8 cellular contexts compared by ENCODE assay signal in the genomic region with DNA sequence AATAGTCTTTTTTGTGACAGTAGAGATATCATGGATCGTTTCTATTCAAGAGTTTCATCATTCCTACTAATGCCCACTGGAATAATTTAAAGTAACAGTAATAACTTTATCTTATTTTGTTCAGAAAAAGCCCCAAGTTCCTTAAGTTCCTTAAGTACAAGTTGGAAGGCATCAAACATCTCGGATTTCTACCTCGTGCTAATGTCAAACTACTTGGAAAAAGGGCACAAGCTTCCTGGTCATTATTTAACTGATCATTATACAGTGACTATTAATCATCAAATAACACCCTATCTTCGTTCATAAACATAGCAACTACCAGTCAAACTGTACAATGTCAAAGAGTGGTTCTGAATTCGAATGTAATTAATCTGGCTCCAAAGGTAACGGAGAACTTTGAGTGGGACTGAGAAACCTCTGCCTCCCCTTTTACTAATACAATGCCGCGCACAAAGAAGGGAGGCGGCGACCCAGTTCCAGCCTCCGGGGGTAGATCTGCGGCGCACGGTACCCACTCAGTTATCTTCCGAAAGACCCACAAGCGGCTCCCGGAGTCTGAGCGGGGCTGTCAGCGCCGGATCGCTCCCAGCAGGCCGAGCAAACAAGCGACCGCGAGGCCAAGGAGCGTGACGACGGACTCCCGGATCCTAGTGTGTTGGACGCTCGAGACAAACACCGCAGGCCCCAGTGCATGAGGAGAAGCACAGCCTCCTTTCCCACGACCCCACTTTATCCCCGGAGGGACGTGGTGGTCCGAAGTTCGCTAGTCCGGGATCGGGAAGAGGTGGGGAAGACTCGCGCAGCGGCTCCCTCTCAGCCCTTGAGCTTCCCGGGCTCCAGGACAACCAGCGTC. TPM values are rescaled to one million over a fixed set of nuclear protein-coding genes. Genes with fewer than 3 reads are reported as not detected.
DNase-seq lines count a peak whose midpoint lies in the region; ATAC-seq and TF ChIP-seq lines count a peak whose summit lies in the region.

No MANE protein-coding gene starts in this region.

- H3K36me3 Mint-ChIP-seq in activated T-cell treated with anti-CD3 and anti-CD28 coated beads, Interleukin-2, amount 50 U/mL, for 72 hours (ENCODE audit: insufficient read depth in 2 of 2): peaks cover 0 to 3% of the 10 kb centered on the region in 2 donors

- peaks cover 14% of the 10 kb centered on the region for H3K4me1 ChIP-seq in stomach smooth muscle (ENCODE audit: control insufficient read depth, insufficient read depth, low read length)

- H3K4me3 ChIP-seq in neural cell (ENCODE audit: low read length) (peak overlapping the region; percentile 75), stomach smooth muscle (ENCODE audit: low read length in 2 of 2) (peak overlapping the region; percentile 80 to 90)

- TF ChIP-seq RAD21 in neural cell (conservative IDR thresholded peaks at IDR 0.05): no peak

- TF ChIP-seq EP300 in neural cell (conservative IDR thresholded peaks at IDR 0.05; ENCODE audit: poor library complexity, severe bottlenecking): no peak

- TF ChIP-seq CTCF in neural cell (IDR thresholded peaks at IDR 0.05; ENCODE audit: poor library complexity, severe bottlenecking): no peak

- H3K79me2 ChIP-seq in neural cell (replicated peaks; ENCODE audit: insufficient read depth, low read length): peaks cover 39% of the 10 kb centered on the region

- H3K9me3 ChIP-seq in neural cell (ENCODE audit: low read length) (no peaks in the 10 kb centered on the region), stomach smooth muscle (ENCODE audit: control insufficient read depth in 2 of 2, low read length in 2 of 2) (no peaks in the 10 kb centered on the region)

- H3K9ac ChIP-seq in neural cell (ENCODE audit: low read length) (peak overlapping the region; percentile 67), stomach smooth muscle (ENCODE audit: low read length in 2 of 2) (peak overlapping the region; percentile 61 to 93)

- H3K4me3 Mint-ChIP-seq in activated T-cell treated with anti-CD3 and anti-CD28 coated beads, Interleukin-2, amount 50 U/mL, for 72 hours: peak overlapping the region; percentile 93 to 97

- no peaks in the 10 kb centered on the region for H3K27me3 Mint-ChIP-seq in activated T-cell treated with anti-CD3 and anti-CD28 coated beads, Interleukin-2, amount 50 U/mL, for 72 hours (ENCODE audit: low read depth)

- H3K4me2 ChIP-seq in neural cell (ENCODE audit: low read length): peak overlapping the region; percentile 85

- DNase-seq in activated T-cell treated with anti-CD3 and anti-CD28 coated beads for 1 hour (ENCODE audit: low read depth) (peak; percentile 23), NCI-H748 treated with DMSO at 0.1 percent for 48 hours (lab: John Stamatoyannopoulos, UW) (peak; percentile 40), fibroblast of peridontal ligament (ENCODE audit: extremely low read depth) (peak; percentile 34)
- DNase-seq in activated T-cell treated with anti-CD3 and anti-CD28 coated beads, Interleukin-2, amount 50 U/mL, for 1 hour: no peak
- DNase-seq in activated T-cell treated with anti-CD3 and anti-CD28 coated beads, Interleukin-2, amount 50 U/mL, for 72 hours: peak; percentile 47 to 48

- H3K36me3 ChIP-seq in neural cell (ENCODE audit: insufficient read depth, low read length): no peaks in the 10 kb centered on the region
- no peaks in the 10 kb centered on the region for H3K36me3 ChIP-seq in stomach smooth muscle (ENCODE audit: control insufficient read depth in 2 of 2, insufficient read depth in 2 of 2, low read length in 2 of 2)

- peaks cover 0 to 2% of the 10 kb centered on the region in 2 donors for H3K9me3 Mint-ChIP-seq in activated T-cell treated with anti-CD3 and anti-CD28 coated beads, Interleukin-2, amount 50 U/mL, for 72 hours

- H3K27me3 ChIP-seq in neural cell (ENCODE audit: insufficient read depth, low read depth, low read length): no peaks in the 10 kb centered on the region
- no peaks in the 10 kb centered on the region for H3K27me3 ChIP-seq in stomach smooth muscle (ENCODE audit: control insufficient read depth in 1 of 2, insufficient read depth in 2 of 2, low read length in 2 of 2)

- H3K4me1 Mint-ChIP-seq in activated T-cell treated with anti-CD3 and anti-CD28 coated beads, Interleukin-2, amount 50 U/mL, for 72 hours (ENCODE audit: low read depth): peaks cover 48% of the 10 kb centered on the region

- ATAC-seq in HG03064 (IDR thresholded peaks at IDR 0.05; ENCODE audit: low read depth, unreplicated experiment): peak; percentile 31
- peak; percentile 42 for ATAC-seq in activated T-cell treated with anti-CD3 and anti-CD28 coated beads, Interleukin-2, amount 50 U/mL, for 72 hours (replicated peaks in 1 of 2)

- H4K20me1 ChIP-seq in neural cell (ENCODE audit: insufficient read depth): no peaks in the 10 kb centered on the region

- no peaks in the 10 kb centered on the region for H3F3A ChIP-seq in neural cell (ENCODE audit: insufficient read depth, low read length, poor library complexity, severe bottlenecking)

- peak overlapping the region; percentile 95 for H3K27ac Mint-ChIP-seq in activated T-cell treated with anti-CD3 and anti-CD28 coated beads, Interleukin-2, amount 50 U/mL, for 72 hours

- no peaks in the 10 kb centered on the region for H3K9me2 ChIP-seq in neural cell (ENCODE audit: insufficient read depth, low read length)

- H2AFZ ChIP-seq in neural cell (ENCODE audit: low read depth, low read length): peak overlapping the region; percentile 99

- peak overlapping the region; percentile 68 for H3K27ac ChIP-seq in neural cell (ENCODE audit: low read length)
- H3K27ac ChIP-seq in stomach smooth muscle (ENCODE audit: low read length): peak overlapping the region; percentile 69

TF ChIP-seq in neural cell, 6 proteins besides CTCF, POLR2A, EP300 and RAD21:
- TF ChIP-seq EZH2 (IDR thresholded peaks at IDR 0.05; ENCODE audit: borderline replicate concordance, insufficient read depth, low read length, poor library complexity, severe bottlenecking) (no peak), TAF1 (IDR thresholded peaks at IDR 0.05; ENCODE audit: low read depth) (no peak), MXI1 (conservative IDR thresholded peaks at IDR 0.05; ENCODE audit: poor library complexity, severe bottlenecking) (peak; percentile 30), SMC3 (conservative IDR thresholded peaks at IDR 0.05; ENCODE audit: poor library complexity) (peak; percentile 23), REST (IDR thresholded peaks at IDR 0.05; ENCODE audit: borderline replicate concordance) (no peak)
TF ChIP-seq in neural cell: peak in this region for 2.

RNA-seq across cellular contexts. Expression of gene SHPRH, which starts 0.7 kb away (rescaled TPM):
- total RNA-seq in activated T-cell treated with anti-CD3 and anti-CD28 coated beads, Interleukin-2, amount 50 U/mL, for 72 hours: 10 to 100 TPM; 13.8 to 14.5 TPM
- polyA plus RNA-seq in neural cell: 17.3 and 18.1 TPM in 2 replicates
- 63.8 and 82.7 TPM in 2 replicates for polyA minus RNA-seq in neural cell
